ENCODE assay signal across 8 cellular contexts in genomic region chr1:23800396-23801337, GRCh38. TPM values are rescaled to one million over a fixed set of nuclear protein-coding genes. Genes with fewer than 3 reads are reported as not detected.
A peak's percentile ranks its signal among the peaks of the same experiment; 100 is the strongest.
DNase-seq lines count a peak whose midpoint lies in the region; ATAC-seq and TF ChIP-seq lines count a peak whose summit lies in the region.

GALE (minus strand) TSS chr1:23800754; CDS start chr1:23799007, 1,747 bp downstream.

- ATAC-seq in HG03457 (IDR thresholded peaks at IDR 0.05; ENCODE audit: unreplicated experiment): peak; percentile 54

- peak within 1 kb of the TSS; percentile 85 to 93 for H3K9ac ChIP-seq in colonic mucosa (ENCODE audit: low read depth in 2 of 2, low read length in 2 of 2)

- peak; percentile 94 for DNase-seq in AG10803 (ENCODE audit: low read depth)
- peak; percentile 99 for DNase-seq in GM19238 (ENCODE audit: insufficient read length, low spot score)
- peak; percentile 84 to 97 for DNase-seq in NCI-H526 (lab: John Stamatoyannopoulos, UW)
- peak; percentile 98 for DNase-seq in activated CD4-positive, alpha-beta T cell treated with anti-CD3 and anti-CD28 coated beads, Interleukin-2, amount 10 ng/mL, durations not matched to agents 24 days and 14 days
- DNase-seq in colonic mucosa: peak; percentile 99
- peak; percentile 98 for DNase-seq in left kidney (ENCODE audit: low read depth, low spot score)
- DNase-seq in stimulated activated CD4-positive, alpha-beta T cell treated with anti-CD3 and anti-CD28 coated beads, Interleukin-1b, Interleukin-23, amount 100 ng/mL, for 48 hours: peak; percentile 96

- peak within 1 kb of the TSS; percentile 91 for H3K4me3 ChIP-seq in AG10803 (ENCODE audit: low read length)
- peak within 1 kb of the TSS; percentile 76 for H3K4me3 ChIP-seq in colonic mucosa

- peak within 1 kb of the TSS; percentile 75 for H3K27ac Mint-ChIP-seq in activated CD4-positive, alpha-beta T cell treated with anti-CD3 and anti-CD28 coated beads, Interleukin-2, amount 10 ng/mL, durations not matched to agents 24 days and 14 days

- peaks cover 19% of the 10 kb centered on the region for H3K4me1 Mint-ChIP-seq in activated CD4-positive, alpha-beta T cell treated with anti-CD3 and anti-CD28 coated beads, Interleukin-2, amount 10 ng/mL, durations not matched to agents 24 days and 14 days

- intact Hi-C loops in activated CD4-positive, alpha-beta T cell treated with anti-CD3 and anti-CD28 coated beads, Interleukin-2, amount 10 ng/mL, durations not matched to agents 24 days and 14 days (cut with micrococcal nuclease): loop anchor here (1.0 kb wide), 2 partner anchors 9 to 22 kb away; partner anchors contain the start of genes LYPLA2 and PITHD1
- intact Hi-C loops in colonic mucosa (cut with DNase I): no loop called here

- H3K27me3 Mint-ChIP-seq in activated CD4-positive, alpha-beta T cell treated with anti-CD3 and anti-CD28 coated beads, Interleukin-2, amount 10 ng/mL, durations not matched to agents 24 days and 14 days: no peaks in the 10 kb centered on the region

- no peaks in the 10 kb centered on the region for H3K9me3 Mint-ChIP-seq in activated CD4-positive, alpha-beta T cell treated with anti-CD3 and anti-CD28 coated beads, Interleukin-2, amount 10 ng/mL, durations not matched to agents 24 days and 14 days

- peaks cover 9% of the 10 kb centered on the region for H3K36me3 ChIP-seq in colonic mucosa

- no peaks in the 10 kb centered on the region for H3K27me3 ChIP-seq in colonic mucosa

- peaks cover 6% of the 10 kb centered on the region for H3K4me1 ChIP-seq in colonic mucosa

- TF ChIP-seq CTCF in AG10803 (conservative IDR thresholded peaks at IDR 0.05; ENCODE audit: low read length) (no peak), colonic mucosa (IDR thresholded peaks at IDR 0.05) (no peak)

- peaks cover 34% of the 10 kb centered on the region for H3K36me3 Mint-ChIP-seq in activated CD4-positive, alpha-beta T cell treated with anti-CD3 and anti-CD28 coated beads, Interleukin-2, amount 10 ng/mL, durations not matched to agents 24 days and 14 days (ENCODE audit: low read depth)

- H3K9me3 ChIP-seq in colonic mucosa: no peaks in the 10 kb centered on the region

- H3K4me3 Mint-ChIP-seq in activated CD4-positive, alpha-beta T cell treated with anti-CD3 and anti-CD28 coated beads, Interleukin-2, amount 10 ng/mL, durations not matched to agents 24 days and 14 days: peak within 1 kb of the TSS; percentile 92

- peak within 1 kb of the TSS; percentile 88 for H3K27ac ChIP-seq in colonic mucosa

RNA-seq across cellular contexts. Expression of gene GALE, which starts in this region (rescaled TPM):
- total RNA-seq in activated CD4-positive, alpha-beta T cell treated with anti-CD3 and anti-CD28 coated beads, Interleukin-2, amount 10 ng/mL, durations not matched to agents 24 days and 14 days: 66.3 and 73.5 TPM in 2 replicates
- total RNA-seq in colonic mucosa: 100 to 1,000 TPM; 163 to 208 TPM

Comparison
In these comparisons a context has a peak if more than half of its experiments do, and no peak if none do; other contexts are left out.
1. Peak in every context shown above with its lines: DNase-seq, ATAC-seq, H3K4me3 ChIP-seq and H3K27ac ChIP-seq.